In genomic region chr5:17491257-17491656, GRCh38 we compare ENCODE assay signal across 6 cellular contexts. TPM values are rescaled to one million over a fixed set of nuclear protein-coding genes. Genes with fewer than 3 reads are reported as not detected.
"Had no signal": no experiment of that assay in that cellular context is flagged by ENCODE, and none has a peak within 500 bp of the region (broad histone marks: within the 10 kb centered on the region; RNA-seq: fewer than 3 reads in every experiment).

No MANE protein-coding gene starts in this region.

RNA-seq across cellular contexts. Expression of gene TAF11L2, which starts 6.8 kb away (rescaled TPM):
- total RNA-seq: HepG2, HT-29, HT1080, IMR-90, K562 had no signal
- polyA plus RNA-seq: HepG2, IgD-negative memory B cell, IMR-90, K562 had no signal

RNA-seq across cellular contexts. Expression of gene TAF11L3, which starts 26.9 kb away (rescaled TPM):
- total RNA-seq: HepG2, HT-29, HT1080, IMR-90, K562 had no signal
- polyA plus RNA-seq: HepG2, IgD-negative memory B cell, IMR-90 had no signal

RNA-seq across cellular contexts. Expression of gene TAF11L4, which starts 30.3 kb away (rescaled TPM):
- total RNA-seq: HepG2, HT-29, HT1080, IMR-90, K562 had no signal
- polyA plus RNA-seq: HepG2, IgD-negative memory B cell, IMR-90, K562 had no signal

RNA-seq across cellular contexts. Expression of gene TAF11L5, which starts 33.8 kb away (rescaled TPM):
- total RNA-seq: HepG2, HT-29, HT1080, IMR-90 had no signal
- polyA plus RNA-seq: HepG2, IgD-negative memory B cell, IMR-90 had no signal

RNA-seq across cellular contexts. Expression of gene TAF11L6, which starts 37.2 kb away (rescaled TPM):
- total RNA-seq: HepG2, HT-29, HT1080, IMR-90, K562 had no signal
- polyA plus RNA-seq: HepG2, IgD-negative memory B cell, IMR-90, K562 had no signal
